21 cellular contexts compared by ENCODE assay signal in genomic region chr7:105775580-105775979, GRCh38.
A peak's percentile ranks its signal among the peaks of the same experiment; 100 is the strongest.
DNase-seq lines count a peak whose midpoint lies in the region; ATAC-seq and TF ChIP-seq lines count a peak whose summit lies in the region.
"Had no signal": no experiment of that assay in that cellular context is flagged by ENCODE, and none has a peak within 500 bp of the region (broad histone marks: within the 10 kb centered on the region; RNA-seq: fewer than 3 reads in every experiment).

No MANE protein-coding gene starts in this region.

- no peak for DNase-seq in HFFc6
- DNase-seq in mesenchymal stem cell: peak; percentile 73
- no peak for DNase-seq in GDM1 (lab: John Stamatoyannopoulos, UW)
- DNase-seq in activated CD4-positive, CD25-positive, alpha-beta regulatory T cell (lab: John Stamatoyannopoulos, UW): no peak
- no peak for DNase-seq in CD4-positive, alpha-beta T cell
- DNase-seq: activated CD4-positive, alpha-beta T cell treated with anti-CD3 and anti-CD28 coated beads for 36 hours; activated naive CD8-positive, alpha-beta T cell treated with anti-CD3 and anti-CD28 coated beads, Interleukin-2, amount 50 U/mL, for 24 hours; effector CD4-positive, alpha-beta T cell; NCI-H1417 treated with DMSO at 0.1 percent for 48 hours; NCI-H82; stimulated activated naive B cell treated with anti-CD40 and anti-IgM and Interleukin-4, amounts not matched to agents 10 μg/mL and 1 μg/mL and 100 μg/mL, for 72 hours had no signal

- peak overlapping the region; percentile 18 for H4K91ac ChIP-seq in mesenchymal stem cell (ENCODE audit: low read length)

- H4K8ac ChIP-seq in mesenchymal stem cell (ENCODE audit: low read length): peak overlapping the region; percentile 12

- H3K36me3 ChIP-seq in mesenchymal stem cell (ENCODE audit: control insufficient read depth in 1 of 2, insufficient read depth in 2 of 2, low read depth in 1 of 2, low read length in 2 of 2) (peaks cover 0 to 7% of the 10 kb centered on the region in 2 experiments), skeletal muscle tissue (ENCODE audit: control insufficient read depth in 3 of 3, insufficient read depth in 3 of 3, low read length in 3 of 3) (no peaks in the 10 kb centered on the region)
- H3K36me3 ChIP-seq: cardiac muscle cell, esophagus muscularis mucosa had no signal

- peaks cover 9% of the 10 kb centered on the region for H3K79me1 ChIP-seq in mesenchymal stem cell (replicated peaks; ENCODE audit: low read length, poor library complexity, severe bottlenecking)

- peak overlapping the region; percentile 65 for H3K9ac ChIP-seq in mesenchymal stem cell (ENCODE audit: low read length)
- H3K9ac ChIP-seq in skeletal muscle tissue (ENCODE audit: low read depth in 1 of 3, low read length in 3 of 3): no peak overlapping the region

- no peaks in the 10 kb centered on the region; the same call in 1 of the 2 replicates for H3K27me3 Mint-ChIP-seq in HFFc6 (ENCODE audit: insufficient read depth)
- H3K27me3 Mint-ChIP-seq in brain: no peaks in the 10 kb centered on the region
- no peaks in the 10 kb centered on the region for H3K27me3 Mint-ChIP-seq in CD4-positive, alpha-beta T cell
- H3K27me3 Mint-ChIP-seq: activated CD4-positive, alpha-beta T cell treated with anti-CD3 and anti-CD28 coated beads for 36 hours; activated naive CD8-positive, alpha-beta T cell treated with anti-CD3 and anti-CD28 coated beads, Interleukin-2, amount 50 U/mL, for 24 hours; natural killer cell treated with Interleukin-12 subunit alpha and Interleukin-12 subunit beta and Interleukin-15 and Interleukin-18, amount 100 ng/mL, for 72 hours had no signal

- no peak for TF ChIP-seq CTCF in HFFc6 (IDR thresholded peaks at IDR 0.05)
- TF ChIP-seq CTCF in brain (conservative IDR thresholded peaks at IDR 0.05): no peak
- no peak for TF ChIP-seq CTCF in CD4-positive, alpha-beta T cell (IDR thresholded peaks at IDR 0.05)

- H3K4me1 ChIP-seq in mesenchymal stem cell (ENCODE audit: control insufficient read depth, insufficient read depth, low read depth, low read length) (peaks cover 15% of the 10 kb centered on the region), skeletal muscle tissue (ENCODE audit: control insufficient read depth in 3 of 3, insufficient read depth in 3 of 3, low read length in 3 of 3) (peaks cover 23 to 27% (median 25%) of the 10 kb centered on the region in 3 donors)

- H3K27ac ChIP-seq in mesenchymal stem cell (ENCODE audit: low read length, poor library complexity, severe bottlenecking) (peak overlapping the region; percentile 84), skeletal muscle tissue (ENCODE audit: low read depth, low read length) (peak overlapping the region; percentile 74)
- H3K27ac ChIP-seq in CD4-positive, alpha-beta T cell (ENCODE audit: low read depth, low read length): no peak overlapping the region
- H3K27ac ChIP-seq: cardiac muscle cell, SK-N-MC had no signal

- H3K27ac Mint-ChIP-seq in HFFc6 (peak overlapping the region; percentile 75), brain (peak overlapping the region in 3 of 5 experiments; percentile 32 to 61 (median 58))
- no peak overlapping the region for H3K27ac Mint-ChIP-seq in CD4-positive, alpha-beta T cell
- H3K27ac Mint-ChIP-seq: activated CD4-positive, alpha-beta T cell treated with anti-CD3 and anti-CD28 coated beads for 36 hours; activated naive CD8-positive, alpha-beta T cell treated with anti-CD3 and anti-CD28 coated beads, Interleukin-2, amount 50 U/mL, for 24 hours; activated T-helper 2 cell treated with anti-CD3 and anti-CD28 coated beads, Interferon-gamma antibody, Interleukin-2, Interleukin-4, amounts not matched to agents 10 μg/mL and 5 μg/mL and 100 μg/mL, durations not matched to agents 14 hours and 24 hours and 36 hours; memory B cell; natural killer cell treated with Interleukin-12 subunit alpha and Interleukin-12 subunit beta and Interleukin-15 and Interleukin-18, amount 100 ng/mL, for 72 hours; stimulated activated naive B cell treated with anti-CD40 and anti-IgM and Interleukin-4, amounts not matched to agents 10 μg/mL and 1 μg/mL and 100 μg/mL, for 72 hours had no signal

- H3K9me3 ChIP-seq in mesenchymal stem cell (ENCODE audit: control insufficient read depth, low read length) (peaks cover 8% of the 10 kb centered on the region), skeletal muscle tissue (ENCODE audit: control insufficient read depth in 3 of 3, low read length in 3 of 3) (no peaks in the 10 kb centered on the region)
- H3K9me3 ChIP-seq in CD4-positive, alpha-beta T cell (ENCODE audit: control insufficient read depth, low read length): no peaks in the 10 kb centered on the region
- H3K9me3 ChIP-seq: Caco-2, esophagus muscularis mucosa had no signal

- H3K4me1 Mint-ChIP-seq in HFFc6 (ENCODE audit: low read depth) (peaks cover 74% of the 10 kb centered on the region), brain (peaks cover 69% of the 10 kb centered on the region)
- H3K4me1 Mint-ChIP-seq in CD4-positive, alpha-beta T cell (ENCODE audit: low read depth): peaks cover 8% of the 10 kb centered on the region

- peak overlapping the region; percentile 42 for H2BK120ac ChIP-seq in mesenchymal stem cell (ENCODE audit: low read depth, low read length)

- H3K27me3 ChIP-seq in mesenchymal stem cell (ENCODE audit: control insufficient read depth in 1 of 2, insufficient read depth in 1 of 2, low read length in 2 of 2) (no peaks in the 10 kb centered on the region), skeletal muscle tissue (ENCODE audit: control insufficient read depth in 3 of 3, insufficient read depth in 3 of 3, low read length in 3 of 3) (no peaks in the 10 kb centered on the region)
- no peaks in the 10 kb centered on the region for H3K27me3 ChIP-seq in CD4-positive, alpha-beta T cell (ENCODE audit: control insufficient read depth, insufficient read depth, low read length)
- H3K27me3 ChIP-seq: cardiac muscle cell, esophagus muscularis mucosa had no signal

- peak overlapping the region; percentile 59 for H2BK5ac ChIP-seq in mesenchymal stem cell (ENCODE audit: low read depth, low read length, poor library complexity, severe bottlenecking)

- intact Hi-C loops in CD4-positive, alpha-beta T cell (cut with DNase I, micrococcal nuclease): no loop called here

- H2BK15ac ChIP-seq in mesenchymal stem cell (ENCODE audit: low read depth, poor library complexity, severe bottlenecking): no peak overlapping the region

- peak overlapping the region; percentile 0 to 81 for H2BK12ac ChIP-seq in mesenchymal stem cell (ENCODE audit: low read length in 2 of 2)

- H2AK5ac ChIP-seq in mesenchymal stem cell (ENCODE audit: low read length, severe bottlenecking): peak overlapping the region; percentile 95

- peak overlapping the region in 1 of 2 experiments; percentile 40 for H3K4me3 ChIP-seq in mesenchymal stem cell (ENCODE audit: insufficient read depth in 1 of 2, low read depth in 1 of 2, low read length in 2 of 2)
- peak overlapping the region in 1 of 3 donors; percentile 24 for H3K4me3 ChIP-seq in skeletal muscle tissue (ENCODE audit: low read length in 3 of 3)
- H3K4me3 ChIP-seq: cardiac muscle cell, esophagus muscularis mucosa, SK-N-MC had no signal

- no peak overlapping the region for H3K23ac ChIP-seq in mesenchymal stem cell (ENCODE audit: low read length in 2 of 2)

- POLR2A ChIA-PET in CD4-positive, alpha-beta T cell (lab: Charles Lee): no interaction called here

- peak overlapping the region; percentile 6 to 16 for H3K18ac ChIP-seq in mesenchymal stem cell (ENCODE audit: low read depth in 1 of 2, low read length in 2 of 2)

- no peak overlapping the region for H2AFZ ChIP-seq in mesenchymal stem cell (ENCODE audit: low read depth, low read length)

- H3K36me3 Mint-ChIP-seq in HFFc6 (ENCODE audit: low read depth) (peaks cover 19% of the 10 kb centered on the region), brain (peaks cover 16% of the 10 kb centered on the region)
- H3K36me3 Mint-ChIP-seq in CD4-positive, alpha-beta T cell (ENCODE audit: low read depth): peaks cover 12% of the 10 kb centered on the region
- H3K36me3 Mint-ChIP-seq: natural killer cell treated with Interleukin-12 subunit alpha and Interleukin-12 subunit beta and Interleukin-15 and Interleukin-18, amount 100 ng/mL, for 72 hours; stimulated activated naive B cell treated with anti-CD40 and anti-IgM and Interleukin-4, amounts not matched to agents 10 μg/mL and 1 μg/mL and 100 μg/mL, for 72 hours had no signal

- H3K14ac ChIP-seq in mesenchymal stem cell (ENCODE audit: low read length in 2 of 2): no peak overlapping the region

- peak overlapping the region; percentile 77 for H3K4me3 Mint-ChIP-seq in HFFc6
- H3K4me3 Mint-ChIP-seq in brain: no peak overlapping the region
- no peak overlapping the region for H3K4me3 Mint-ChIP-seq in CD4-positive, alpha-beta T cell
- H3K4me3 Mint-ChIP-seq: activated CD4-positive, alpha-beta T cell treated with anti-CD3 and anti-CD28 coated beads for 36 hours; activated naive CD8-positive, alpha-beta T cell treated with anti-CD3 and anti-CD28 coated beads, Interleukin-2, amount 50 U/mL, for 24 hours; memory B cell; natural killer cell treated with Interleukin-12 subunit alpha and Interleukin-12 subunit beta and Interleukin-15 and Interleukin-18, amount 100 ng/mL, for 72 hours; stimulated activated naive B cell treated with anti-CD40 and anti-IgM and Interleukin-4, amounts not matched to agents 10 μg/mL and 1 μg/mL and 100 μg/mL, for 72 hours had no signal

- H3K9me3 Mint-ChIP-seq in HFFc6 (no peaks in the 10 kb centered on the region), brain (peaks cover 3 to 17% (median 7%) of the 10 kb centered on the region in 5 experiments)
- no peaks in the 10 kb centered on the region for H3K9me3 Mint-ChIP-seq in CD4-positive, alpha-beta T cell
- H3K9me3 Mint-ChIP-seq: activated naive CD8-positive, alpha-beta T cell treated with anti-CD3 and anti-CD28 coated beads, Interleukin-2, amount 50 U/mL, for 24 hours; activated T-helper 2 cell treated with anti-CD3 and anti-CD28 coated beads, Interferon-gamma antibody, Interleukin-2, Interleukin-4, amounts not matched to agents 10 μg/mL and 5 μg/mL and 100 μg/mL, durations not matched to agents 14 hours and 24 hours and 36 hours; natural killer cell treated with Interleukin-12 subunit alpha and Interleukin-12 subunit beta and Interleukin-15 and Interleukin-18, amount 100 ng/mL, for 72 hours; stimulated activated naive B cell treated with anti-CD40 and anti-IgM and Interleukin-4, amounts not matched to agents 10 μg/mL and 1 μg/mL and 100 μg/mL, for 72 hours had no signal

- H3K4me2 ChIP-seq in mesenchymal stem cell (ENCODE audit: low read length, poor library complexity, severe bottlenecking): no peak overlapping the region

- WGBS in mesenchymal stem cell: 72% methylated on average over 6 of the region's 6 CpGs

- no peak for ATAC-seq in CD4-positive, alpha-beta T cell (ENCODE audit: poor library complexity)
- ATAC-seq in HG03442 (IDR thresholded peaks at IDR 0.05; ENCODE audit: unreplicated experiment): no peak
- ATAC-seq: activated CD4-positive, alpha-beta T cell treated with anti-CD3 and anti-CD28 coated beads for 36 hours; activated naive CD8-positive, alpha-beta T cell treated with anti-CD3 and anti-CD28 coated beads, Interleukin-2, amount 50 U/mL, for 24 hours; natural killer cell treated with Interleukin-12 subunit alpha and Interleukin-12 subunit beta and Interleukin-15 and Interleukin-18, amount 100 ng/mL, for 72 hours; stimulated activated naive B cell treated with anti-CD40 and anti-IgM and Interleukin-4, amounts not matched to agents 10 μg/mL and 1 μg/mL and 100 μg/mL, for 72 hours had no signal

- peak overlapping the region in 1 of 2 experiments; percentile 54 for H3K4ac ChIP-seq in mesenchymal stem cell (ENCODE audit: low read depth in 1 of 2, low read length in 2 of 2)

- CTCF ChIA-PET in CD4-positive, alpha-beta T cell (lab: Charles Lee): no interaction called here
